16 cellular contexts compared by ENCODE assay signal in genomic region chr9:21902112-21902511, GRCh38.
A peak's percentile ranks its signal among the peaks of the same experiment; 100 is the strongest.
DNase-seq lines count a peak whose midpoint lies in the region; ATAC-seq and TF ChIP-seq lines count a peak whose summit lies in the region.
"Had no signal": no experiment of that assay in that cellular context is flagged by ENCODE, and none has a peak within 500 bp of the region (broad histone marks: within the 10 kb centered on the region; RNA-seq: fewer than 3 reads in every experiment).

No MANE protein-coding gene starts in this region.

- H3K27ac Mint-ChIP-seq in Calu3 (ENCODE audit: unreplicated experiment) = no peak overlapping the region
- H3K27ac Mint-ChIP-seq: endodermal cell had no signal

- CTCF ChIA-PET in Calu3 (lab: Charles Lee) = no interaction called here

- H3K27me3 Mint-ChIP-seq in Calu3 (ENCODE audit: unreplicated experiment) = no peaks in the 10 kb centered on the region

- no peaks in the 10 kb centered on the region for H3K4me1 Mint-ChIP-seq in Calu3 (ENCODE audit: low read depth, unreplicated experiment)
- H3K4me1 Mint-ChIP-seq: endodermal cell had no signal

- DNase-seq in M059J (ENCODE audit: low read depth) (peak; percentile 25), cerebellum (ENCODE audit: low spot score) (no peak), DMS79 (lab: John Stamatoyannopoulos, UW) (no peak), Calu3 (no peak), dedifferentiated amniotic fluid mesenchymal stem cell (ENCODE audit: extremely low spot score) (no peak)
- DNase-seq: activated CD4-positive, alpha-beta T cell treated with anti-CD3 and anti-CD28 coated beads, Interleukin-2, amount 50 U/mL, for 48 hours; activated gamma-delta T cell treated with Interleukin-2 at 50 U/mL for 16 hours; endodermal cell; heart left ventricle; left lung; PC-9; substantia nigra had no signal

- peaks cover 12% of the 10 kb centered on the region for H3K9me3 Mint-ChIP-seq in Calu3 (ENCODE audit: low read depth, unreplicated experiment)

- ATAC-seq in GM18519 (IDR thresholded peaks at IDR 0.05; ENCODE audit: low FRiP score, unreplicated experiment) (peak; percentile 55), HG02763 (IDR thresholded peaks at IDR 0.05; ENCODE audit: unreplicated experiment) (peak; percentile 40), esophagus mucosa (peak; percentile 93)
- ATAC-seq: HCT116, heart left ventricle, left lung had no signal

- intact Hi-C loops in Calu3 (cut with micrococcal nuclease; ENCODE audit: unreplicated experiment) = no loop called here

- no TSS peak for BruUV-seq in Calu3 (replicated peaks; lab: Mats Ljungman, UMichigan)

- H3K4me3 Mint-ChIP-seq in Calu3 (ENCODE audit: low read depth, unreplicated experiment) = no peak overlapping the region
- H3K4me3 Mint-ChIP-seq: endodermal cell had no signal

- TF ChIP-seq CTCF in Calu3 (IDR thresholded peaks at IDR 0.05; ENCODE audit: unreplicated experiment) = no peak

- H3K36me3 Mint-ChIP-seq in Calu3 (ENCODE audit: insufficient read depth, unreplicated experiment) = peaks cover 20% of the 10 kb centered on the region

Comparison
In these comparisons a context has a peak if more than half of its experiments do, and no peak if none do; other contexts are left out.
1. ATAC-seq: peak in every context shown above with its lines; median percentile 93 in esophagus mucosa; 55 in GM18519; 40 in HG02763.